8 cellular contexts compared by ENCODE assay signal in the genomic region with DNA sequence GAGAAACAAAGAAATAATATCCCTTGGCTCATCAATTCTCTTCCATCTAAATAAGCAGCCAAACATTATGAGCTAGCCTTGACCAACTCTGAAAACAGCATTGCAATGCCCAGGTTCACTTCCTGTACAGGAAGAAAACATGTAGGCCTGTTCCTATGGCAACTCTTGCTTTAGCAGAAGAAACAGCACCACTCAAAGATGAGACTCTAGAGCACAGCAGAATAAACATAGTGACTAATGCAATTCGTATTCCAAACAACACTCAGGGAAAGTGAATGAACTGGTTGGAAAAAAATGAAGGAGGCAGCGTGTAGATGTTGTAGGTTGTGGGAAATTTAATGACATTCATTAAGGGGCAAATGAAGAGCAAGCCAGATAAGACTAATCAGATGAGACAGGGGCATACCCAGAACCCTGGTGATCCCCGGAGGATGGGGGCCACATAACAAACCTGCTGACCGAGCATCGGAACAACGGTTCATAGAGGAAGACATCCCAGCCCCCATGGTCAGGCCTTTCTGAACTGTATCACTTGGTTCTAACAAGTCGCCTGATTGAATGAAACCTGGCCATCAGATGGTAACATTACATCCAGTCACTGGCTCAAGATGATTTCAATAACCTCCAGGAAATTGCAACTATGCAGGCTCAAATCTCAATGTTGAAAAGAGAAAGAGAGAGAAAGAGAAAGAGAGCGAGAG. TPM values are rescaled to one million over a fixed set of nuclear protein-coding genes. Genes with fewer than 3 reads are reported as not detected.
DNase-seq lines count a peak whose midpoint lies in the region; ATAC-seq and TF ChIP-seq lines count a peak whose summit lies in the region.

No MANE protein-coding gene starts in this region.

- H3K9me3 ChIP-seq in Loucy (ENCODE audit: insufficient read depth, low read depth, low read length) = no peaks in the 10 kb centered on the region
- H3K9me3 ChIP-seq in right atrium auricular region = no peaks in the 10 kb centered on the region

- peak overlapping the region; percentile 65 to 79 for H3K27ac ChIP-seq in right atrium auricular region

- peak overlapping the region; percentile 79 for H3K4me3 ChIP-seq in Loucy (ENCODE audit: low read length, poor library complexity, severe bottlenecking)
- H3K4me3 ChIP-seq in right atrium auricular region = no peak overlapping the region

- peaks cover 77% of the 10 kb centered on the region for H3K4me1 Mint-ChIP-seq in stimulated activated effector memory CD8-positive, alpha-beta T cell treated with anti-CD3 and anti-CD28 coated beads, Interleukin-12 subunit alpha, Interleukin-12 subunit beta, amount 100 ng/mL, for 72 hours

- H3K9me3 Mint-ChIP-seq in activated naive CD4-positive, alpha-beta T cell treated with anti-CD3 and anti-CD28 coated beads, Interleukin-2, amount 50 U/mL, for 72 hours = no peaks in the 10 kb centered on the region
- H3K9me3 Mint-ChIP-seq in stimulated activated effector memory CD8-positive, alpha-beta T cell treated with anti-CD3 and anti-CD28 coated beads, Interleukin-12 subunit alpha, Interleukin-12 subunit beta, amount 100 ng/mL, for 72 hours = no peaks in the 10 kb centered on the region

- no peak for DNase-seq in activated CD4-positive, CD25-positive, alpha-beta regulatory T cell treated with anti-CD3 and anti-CD28 coated beads, Interleukin-2, amount 50 U/mL, for 72 hours
- peak in 1 of 2 donors; percentile 36 for DNase-seq in activated naive CD4-positive, alpha-beta T cell treated with anti-CD3 and anti-CD28 coated beads, Interleukin-2, amount 50 U/mL, for 72 hours (ENCODE audit: low spot score in 2 of 2)
- DNase-seq in right atrium auricular region (ENCODE audit: low spot score) (no peak), globus pallidus (ENCODE audit: low spot score) (no peak)
- no peak for DNase-seq in stimulated activated effector memory CD8-positive, alpha-beta T cell treated with anti-CD3 and anti-CD28 coated beads, Interleukin-12 subunit alpha, Interleukin-12 subunit beta, amount 100 ng/mL, for 72 hours (ENCODE audit: low spot score in 2 of 2)

- peak; percentile 39 to 40 for ATAC-seq in activated CD4-positive, CD25-positive, alpha-beta regulatory T cell treated with anti-CD3 and anti-CD28 coated beads, Interleukin-2, amount 50 U/mL, for 24 hours
- peak; percentile 44 for ATAC-seq in GM21786 (IDR thresholded peaks at IDR 0.05; ENCODE audit: unreplicated experiment)
- ATAC-seq in activated naive CD4-positive, alpha-beta T cell treated with anti-CD3 and anti-CD28 coated beads, Interleukin-2, amount 50 U/mL, for 72 hours = peak; percentile 57 to 73
- ATAC-seq in stimulated activated effector memory CD8-positive, alpha-beta T cell treated with anti-CD3 and anti-CD28 coated beads, Interleukin-12 subunit alpha, Interleukin-12 subunit beta, amount 100 ng/mL, for 72 hours = peak; percentile 82

- H3K36me3 ChIP-seq in Loucy (ENCODE audit: insufficient read depth, low read length) = peaks cover 42% of the 10 kb centered on the region
- H3K36me3 ChIP-seq in right atrium auricular region = peaks cover 12% of the 10 kb centered on the region

- H3K27me3 ChIP-seq in Loucy (ENCODE audit: insufficient read depth, low read length, poor library complexity, severe bottlenecking) (no peaks in the 10 kb centered on the region), right atrium auricular region (no peaks in the 10 kb centered on the region)

- peak overlapping the region; percentile 99 for H3K9ac ChIP-seq in Loucy (ENCODE audit: low read depth, low read length, poor library complexity, severe bottlenecking)

- H3K36me3 Mint-ChIP-seq in activated naive CD4-positive, alpha-beta T cell treated with anti-CD3 and anti-CD28 coated beads, Interleukin-2, amount 50 U/mL, for 72 hours = peaks cover 31 to 50% of the 10 kb centered on the region in 2 donors
- peaks cover 95% of the 10 kb centered on the region for H3K36me3 Mint-ChIP-seq in stimulated activated effector memory CD8-positive, alpha-beta T cell treated with anti-CD3 and anti-CD28 coated beads, Interleukin-12 subunit alpha, Interleukin-12 subunit beta, amount 100 ng/mL, for 72 hours

- TF ChIP-seq CTCF in Loucy (conservative IDR thresholded peaks at IDR 0.05; ENCODE audit: low read length) = no peak; the same call in 1 of the 2 replicates
- TF ChIP-seq CTCF in right atrium auricular region (IDR thresholded peaks at IDR 0.05) = no peak

- H4K20me1 ChIP-seq in Loucy (ENCODE audit: insufficient read depth, low read length, poor library complexity, severe bottlenecking) = peaks cover 62% of the 10 kb centered on the region

- H3K79me2 ChIP-seq in Loucy (ENCODE audit: insufficient read depth, low read length) = peaks cover 95% of the 10 kb centered on the region

- H3K4me1 ChIP-seq in Loucy (ENCODE audit: insufficient read depth, low read length, poor library complexity, severe bottlenecking) (peaks cover 83% of the 10 kb centered on the region), right atrium auricular region (peaks cover 0 to 85% of the 10 kb centered on the region in 2 donors)

- H3F3A ChIP-seq in Loucy (ENCODE audit: low read depth) = peaks cover 32% of the 10 kb centered on the region

- H3K9me2 ChIP-seq in Loucy (replicated peaks; ENCODE audit: low read depth, low read length) = no peaks in the 10 kb centered on the region

- H2AFZ ChIP-seq in Loucy (ENCODE audit: low read length) = no peak overlapping the region

- H3K4me2 ChIP-seq in Loucy (ENCODE audit: low read depth, low read length, poor library complexity, severe bottlenecking) = peak overlapping the region; percentile 93

- peak overlapping the region; percentile 66 for H3K4me3 Mint-ChIP-seq in stimulated activated effector memory CD8-positive, alpha-beta T cell treated with anti-CD3 and anti-CD28 coated beads, Interleukin-12 subunit alpha, Interleukin-12 subunit beta, amount 100 ng/mL, for 72 hours

- H3K27ac Mint-ChIP-seq in activated naive CD4-positive, alpha-beta T cell treated with anti-CD3 and anti-CD28 coated beads, Interleukin-2, amount 50 U/mL, for 72 hours = peak overlapping the region; percentile 92 to 98
- peak overlapping the region; percentile 96 for H3K27ac Mint-ChIP-seq in stimulated activated effector memory CD8-positive, alpha-beta T cell treated with anti-CD3 and anti-CD28 coated beads, Interleukin-12 subunit alpha, Interleukin-12 subunit beta, amount 100 ng/mL, for 72 hours

RNA-seq across cellular contexts. Expression of a gene that starts 9.0 kb away (rescaled TPM):
- total RNA-seq in activated naive CD4-positive, alpha-beta T cell treated with anti-CD3 and anti-CD28 coated beads, Interleukin-2, amount 50 U/mL, for 72 hours = 100 to 1,000 TPM; 667 to 811 TPM
- 100 to 1,000 TPM in 1 of 2 donors, 10 to 100 TPM in 1; 69.5 to 124 TPM for total RNA-seq in right atrium auricular region

RNA-seq across cellular contexts. Expression of a gene that starts 14.1 kb away (rescaled TPM):
- total RNA-seq in activated naive CD4-positive, alpha-beta T cell treated with anti-CD3 and anti-CD28 coated beads, Interleukin-2, amount 50 U/mL, for 72 hours = 1 to 10 TPM; 1.5 to 5.0 TPM
- under 1 TPM; 0.31 to 0.70 TPM for total RNA-seq in right atrium auricular region

RNA-seq across cellular contexts. Expression of a gene that starts 20.4 kb away (rescaled TPM):
- not detected for total RNA-seq in activated naive CD4-positive, alpha-beta T cell treated with anti-CD3 and anti-CD28 coated beads, Interleukin-2, amount 50 U/mL, for 72 hours
- total RNA-seq in right atrium auricular region = not detected

Comparison
In these comparisons a context has a peak if more than half of its experiments do, and no peak if none do; other contexts are left out.
1. RNA of a gene that starts 9.0 kb away (total RNA-seq): 667 to 811 TPM in activated naive CD4-positive, alpha-beta T cell treated with anti-CD3 and anti-CD28 coated beads, Interleukin-2, amount 50 U/mL, for 72 hours; 69.5 to 124 TPM in right atrium auricular region; every median in the first group is over 4 times any median in the second.
2. Peak in every context shown above with its lines, with median percentiles within 50 percentile points of each other: ATAC-seq.